Comparison of ENCODE assay signal across 1 cellular context in the genomic region with DNA sequence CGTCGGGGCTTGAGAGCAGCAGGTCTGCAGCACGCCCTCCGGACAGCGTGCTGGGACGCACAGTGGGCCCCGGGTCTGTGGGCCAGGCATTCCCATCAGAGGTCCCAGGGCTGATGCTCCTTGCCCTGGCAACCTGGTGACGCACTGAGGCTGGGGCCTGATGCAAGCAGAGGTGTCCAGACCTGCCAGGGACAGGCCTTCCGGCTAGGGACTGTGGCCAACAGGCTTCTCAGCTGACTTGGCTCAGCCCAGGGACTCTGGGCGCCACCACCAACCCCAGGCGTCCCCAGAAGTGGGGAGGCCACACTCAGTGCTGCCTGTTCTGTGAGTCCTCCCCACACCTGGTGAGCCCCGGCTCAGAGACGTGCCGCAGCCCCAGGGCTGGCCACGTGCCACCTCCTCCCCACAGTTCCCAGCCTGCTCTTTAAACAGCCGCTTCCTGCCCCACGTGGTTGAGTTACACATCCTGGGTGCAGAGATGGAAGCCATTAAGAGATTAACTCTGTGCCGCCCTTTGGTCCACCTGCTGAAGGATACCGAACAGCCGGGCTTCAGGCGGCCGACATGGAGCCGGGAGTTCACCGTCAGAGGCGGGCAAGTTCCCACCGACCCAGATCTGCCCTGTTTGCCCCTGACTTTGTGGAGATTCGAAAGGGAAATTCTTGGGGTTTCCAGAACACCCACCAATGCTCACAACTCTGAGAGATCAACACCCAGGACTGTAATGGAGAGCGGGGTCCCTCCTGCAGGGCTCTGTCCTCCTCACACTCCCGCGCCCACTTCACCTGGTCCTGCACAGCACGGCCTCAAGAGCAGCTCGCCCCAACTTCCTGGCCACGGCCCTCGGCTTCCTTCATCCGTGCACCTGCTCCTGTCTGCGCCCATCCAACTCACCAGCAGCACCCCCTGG.
TF ChIP-seq lines count a peak whose summit lies in the region.

No MANE protein-coding gene starts in this region.

TF ChIP-seq in HepG2, 621 proteins besides CTCF, POLR2A, EP300 and RAD21 (continued from another document):
- TF ChIP-seq, protein P1, sequence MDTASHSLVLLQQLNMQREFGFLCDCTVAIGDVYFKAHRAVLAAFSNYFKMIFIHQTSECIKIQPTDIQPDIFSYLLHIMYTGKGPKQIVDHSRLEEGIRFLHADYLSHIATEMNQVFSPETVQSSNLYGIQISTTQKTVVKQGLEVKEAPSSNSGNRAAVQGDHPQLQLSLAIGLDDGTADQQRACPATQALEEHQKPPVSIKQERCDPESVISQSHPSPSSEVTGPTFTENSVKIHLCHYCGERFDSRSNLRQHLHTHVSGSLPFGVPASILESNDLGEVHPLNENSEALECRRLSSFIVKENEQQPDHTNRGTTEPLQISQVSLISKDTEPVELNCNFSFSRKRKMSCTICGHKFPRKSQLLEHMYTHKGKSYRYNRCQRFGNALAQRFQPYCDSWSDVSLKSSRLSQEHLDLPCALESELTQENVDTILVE (CRISPR knock-in tag; IDR thresholded peaks at IDR 0.05): no peak
- TF ChIP-seq ZNF768 (CRISPR knock-in tag; IDR thresholded peaks at IDR 0.05): 0 out of 2 replicates have a peak, but pooled peaks have one; percentile 16
- peak; percentile 73; the same call in 1 of the 2 replicates for TF ChIP-seq ARNTL (CRISPR knock-in tag; IDR thresholded peaks at IDR 0.05)
- peak; percentile 21; the same call in 1 of the 2 replicates for TF ChIP-seq ETV5 (CRISPR knock-in tag; IDR thresholded peaks at IDR 0.05; ENCODE audit: borderline replicate concordance)
- TF ChIP-seq HES4 (CRISPR knock-in tag; IDR thresholded peaks at IDR 0.05; ENCODE audit: borderline replicate concordance): peak; percentile 85; the same call in 1 of the 2 replicates
